In genomic region chr7:17940302-17941170, GRCh38 we compare ENCODE assay signal across 1 cellular context.
TF ChIP-seq lines count a peak whose summit lies in the region.

TSS of gene SNX13 (minus strand) at chr7:17940494. CDS start at chr7:17940295, 199 bp downstream.

TF ChIP-seq in A549, 52 proteins besides CTCF, POLR2A, EP300 and RAD21 (continued from another document):
- TF ChIP-seq, protein P1, sequence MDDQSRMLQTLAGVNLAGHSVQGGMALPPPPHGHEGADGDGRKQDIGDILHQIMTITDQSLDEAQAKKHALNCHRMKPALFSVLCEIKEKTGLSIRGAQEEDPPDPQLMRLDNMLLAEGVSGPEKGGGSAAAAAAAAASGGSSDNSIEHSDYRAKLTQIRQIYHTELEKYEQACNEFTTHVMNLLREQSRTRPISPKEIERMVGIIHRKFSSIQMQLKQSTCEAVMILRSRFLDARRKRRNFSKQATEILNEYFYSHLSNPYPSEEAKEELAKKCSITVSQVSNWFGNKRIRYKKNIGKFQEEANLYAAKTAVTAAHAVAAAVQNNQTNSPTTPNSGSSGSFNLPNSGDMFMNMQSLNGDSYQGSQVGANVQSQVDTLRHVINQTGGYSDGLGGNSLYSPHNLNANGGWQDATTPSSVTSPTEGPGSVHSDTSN (IDR thresholded peaks at IDR 0.05), result no peak
- peak; percentile 72 for TF ChIP-seq KDM5A (IDR thresholded peaks at IDR 0.05)
- TF ChIP-seq GATA3 (IDR thresholded peaks at IDR 0.05; ENCODE audit: borderline replicate concordance), result no peak; the same call in 1 of the 2 replicates
- TF ChIP-seq HMGXB4 (CRISPR knock-in tag; IDR thresholded peaks at IDR 0.05; ENCODE audit: borderline replicate concordance), result no peak
